ENCODE assay signal across 13 cellular contexts in genomic region chr4:75251547-75251946, GRCh38.
DNase-seq lines count a peak whose midpoint lies in the region; ATAC-seq, FAIRE-seq and TF ChIP-seq lines count a peak whose summit lies in the region.
"Had no signal": no experiment of that assay in that cellular context is flagged by ENCODE, and none has a peak within 500 bp of the region (broad histone marks: within the 10 kb centered on the region; RNA-seq: fewer than 3 reads in every experiment).

No MANE protein-coding gene starts in this region.

- FAIRE-seq in RCC 7860 (lab: Jason Lieb, UNC) = no peak

- H3K27me3 ChIP-seq in left ventricle myocardium inferior (ENCODE audit: low read depth) (no peaks in the 10 kb centered on the region), lower lobe of right lung (ENCODE audit: low read depth) (no peaks in the 10 kb centered on the region)
- H3K27me3 ChIP-seq: cardiac muscle cell, MG63 had no signal

- no peaks in the 10 kb centered on the region for H3K36me3 Mint-ChIP-seq in activated T-cell treated with anti-CD3 and anti-CD28 coated beads, Interleukin-2, amount 50 U/mL, for 72 hours (ENCODE audit: insufficient read depth in 2 of 2)

- H3K4me3 ChIP-seq in left ventricle myocardium inferior = no peak overlapping the region
- no peak overlapping the region for H3K4me3 ChIP-seq in lower lobe of right lung
- H3K4me3 ChIP-seq: cardiac muscle cell, MG63 had no signal

- no peak for DNase-seq in activated T-cell treated with anti-CD3 and anti-CD28 coated beads, Interleukin-2, amount 50 U/mL, for 72 hours
- DNase-seq in left ventricle myocardium inferior (no peak), lower lobe of right lung (no peak), RCC 7860 (ENCODE audit: low spot score) (no peak)
- DNase-seq: activated CD4-positive, alpha-beta T cell treated with anti-CD3 and anti-CD28 coated beads for 36 hours; Caco-2; MG63; NCI-H446 had no signal

- H3K9me3 Mint-ChIP-seq in activated T-cell treated with anti-CD3 and anti-CD28 coated beads, Interleukin-2, amount 50 U/mL, for 72 hours = peaks cover 2% of the 10 kb centered on the region in 2 donors

- H3K4me3 Mint-ChIP-seq in activated T-cell treated with anti-CD3 and anti-CD28 coated beads, Interleukin-2, amount 50 U/mL, for 72 hours = no peak overlapping the region
- H3K4me3 Mint-ChIP-seq: activated CD4-positive, alpha-beta T cell treated with anti-CD3 and anti-CD28 coated beads for 36 hours had no signal

- TF ChIP-seq CTCF in left ventricle myocardium inferior (IDR thresholded peaks at IDR 0.05; ENCODE audit: borderline replicate concordance) (no peak), lower lobe of right lung (IDR thresholded peaks at IDR 0.05) (no peak)

- H3K27ac ChIP-seq in left ventricle myocardium inferior (replicated peaks) (no peak overlapping the region), lower lobe of right lung (no peak overlapping the region)
- H3K27ac ChIP-seq: cardiac muscle cell, epithelial cell of prostate had no signal

- no peaks in the 10 kb centered on the region for H3K9me3 ChIP-seq in left ventricle myocardium inferior (replicated peaks)
- H3K9me3 ChIP-seq in lower lobe of right lung = no peaks in the 10 kb centered on the region
- H3K9me3 ChIP-seq: Caco-2, MG63 had no signal

- H3K4me1 Mint-ChIP-seq in activated T-cell treated with anti-CD3 and anti-CD28 coated beads, Interleukin-2, amount 50 U/mL, for 72 hours (ENCODE audit: low read depth) = no peaks in the 10 kb centered on the region
- H3K4me1 Mint-ChIP-seq: activated CD4-positive, alpha-beta T cell treated with anti-CD3 and anti-CD28 coated beads for 36 hours had no signal

- H3K36me3 ChIP-seq in left ventricle myocardium inferior = no peaks in the 10 kb centered on the region
- H3K36me3 ChIP-seq in lower lobe of right lung = no peaks in the 10 kb centered on the region
- H3K36me3 ChIP-seq: cardiac muscle cell, MG63 had no signal

- H3K4me1 ChIP-seq in left ventricle myocardium inferior (no peaks in the 10 kb centered on the region), lower lobe of right lung (peaks cover 5% of the 10 kb centered on the region)

- intact Hi-C loops in left ventricle myocardium inferior (cut with micrococcal nuclease) = no loop called here
- intact Hi-C loops in lower lobe of right lung (cut with DNase I) = no loop called here

- no peaks in the 10 kb centered on the region for H3K27me3 Mint-ChIP-seq in activated T-cell treated with anti-CD3 and anti-CD28 coated beads, Interleukin-2, amount 50 U/mL, for 72 hours (ENCODE audit: low read depth)
- H3K27me3 Mint-ChIP-seq: activated CD4-positive, alpha-beta T cell treated with anti-CD3 and anti-CD28 coated beads for 36 hours had no signal

- ATAC-seq in GM18907 (IDR thresholded peaks at IDR 0.05; ENCODE audit: unreplicated experiment) (peak; percentile 63), GM21825 (IDR thresholded peaks at IDR 0.05; ENCODE audit: unreplicated experiment) (peak; percentile 54), HG03432 (IDR thresholded peaks at IDR 0.05; ENCODE audit: unreplicated experiment) (peak; percentile 90), lower lobe of right lung (no peak)
- no peak for ATAC-seq in activated T-cell treated with anti-CD3 and anti-CD28 coated beads, Interleukin-2, amount 50 U/mL, for 72 hours (replicated peaks in 1 of 2)
- ATAC-seq: activated CD4-positive, alpha-beta T cell treated with anti-CD3 and anti-CD28 coated beads for 36 hours had no signal

- H3K27ac Mint-ChIP-seq in activated T-cell treated with anti-CD3 and anti-CD28 coated beads, Interleukin-2, amount 50 U/mL, for 72 hours = no peak overlapping the region
- H3K27ac Mint-ChIP-seq: activated CD4-positive, alpha-beta T cell treated with anti-CD3 and anti-CD28 coated beads for 36 hours had no signal

Comparison
In these comparisons a context has a peak if more than half of its experiments do, and no peak if none do; other contexts are left out.
1. ATAC-seq: peak in GM18907 (single experiment), GM21825 (single experiment) and HG03432 (single experiment); none in activated T-cell treated with anti-CD3 and anti-CD28 coated beads, Interleukin-2, amount 50 U/mL, for 72 hours (0 of 2) and lower lobe of right lung (0 of 2).